In the genomic region with DNA sequence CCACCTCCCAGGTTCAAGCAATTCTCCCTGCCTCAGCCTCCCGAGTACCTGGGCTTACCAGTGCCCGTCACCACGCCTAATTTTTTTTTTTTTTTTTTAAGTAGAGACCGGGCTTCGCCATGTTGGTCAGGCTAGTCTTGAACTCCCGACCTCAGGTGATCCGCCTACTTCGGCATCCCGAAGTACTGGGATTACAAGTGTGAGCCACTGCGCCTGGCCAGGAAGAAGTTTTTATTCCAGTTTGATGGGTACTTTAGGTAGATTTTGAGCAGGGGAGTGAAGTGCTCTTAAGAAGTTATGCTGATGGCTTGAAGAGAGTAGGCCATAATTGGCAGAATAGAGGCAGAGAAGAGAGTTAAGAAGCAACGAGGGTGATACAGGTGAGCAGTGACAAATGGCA, we compare ENCODE assay signal across 1 cellular context.
TF ChIP-seq lines count a peak whose summit lies in the region.

No MANE protein-coding gene starts in this region.

TF ChIP-seq in HepG2, 621 proteins besides CTCF, POLR2A, EP300 and RAD21:
- TF ChIP-seq ZNF251 (CRISPR knock-in tag; IDR thresholded peaks at IDR 0.05) (no peak), ZNF430 (CRISPR knock-in tag; IDR thresholded peaks at IDR 0.05) (no peak), ZNF775 (CRISPR knock-in tag; IDR thresholded peaks at IDR 0.05; ENCODE audit: borderline replicate concordance) (no peak), ZNF83 (CRISPR knock-in tag; IDR thresholded peaks at IDR 0.05; ENCODE audit: borderline replicate concordance) (no peak), XRCC5 (optimal IDR thresholded peaks at IDR 0.05; ENCODE audit: low read length) (no peak), PPARG (CRISPR knock-in tag; conservative IDR thresholded peaks at IDR 0.05) (no peak), NBN (conservative IDR thresholded peaks at IDR 0.05) (no peak), NFIB (CRISPR knock-in tag; IDR thresholded peaks at IDR 0.05; ENCODE audit: borderline replicate concordance) (no peak), SP2 (CRISPR knock-in tag; IDR thresholded peaks at IDR 0.05) (no peak), NR2F1 (CRISPR knock-in tag; IDR thresholded peaks at IDR 0.05) (no peak), HMGA1 (CRISPR knock-in tag; conservative IDR thresholded peaks at IDR 0.05) (no peak)
- TF ChIP-seq, protein P1, sequence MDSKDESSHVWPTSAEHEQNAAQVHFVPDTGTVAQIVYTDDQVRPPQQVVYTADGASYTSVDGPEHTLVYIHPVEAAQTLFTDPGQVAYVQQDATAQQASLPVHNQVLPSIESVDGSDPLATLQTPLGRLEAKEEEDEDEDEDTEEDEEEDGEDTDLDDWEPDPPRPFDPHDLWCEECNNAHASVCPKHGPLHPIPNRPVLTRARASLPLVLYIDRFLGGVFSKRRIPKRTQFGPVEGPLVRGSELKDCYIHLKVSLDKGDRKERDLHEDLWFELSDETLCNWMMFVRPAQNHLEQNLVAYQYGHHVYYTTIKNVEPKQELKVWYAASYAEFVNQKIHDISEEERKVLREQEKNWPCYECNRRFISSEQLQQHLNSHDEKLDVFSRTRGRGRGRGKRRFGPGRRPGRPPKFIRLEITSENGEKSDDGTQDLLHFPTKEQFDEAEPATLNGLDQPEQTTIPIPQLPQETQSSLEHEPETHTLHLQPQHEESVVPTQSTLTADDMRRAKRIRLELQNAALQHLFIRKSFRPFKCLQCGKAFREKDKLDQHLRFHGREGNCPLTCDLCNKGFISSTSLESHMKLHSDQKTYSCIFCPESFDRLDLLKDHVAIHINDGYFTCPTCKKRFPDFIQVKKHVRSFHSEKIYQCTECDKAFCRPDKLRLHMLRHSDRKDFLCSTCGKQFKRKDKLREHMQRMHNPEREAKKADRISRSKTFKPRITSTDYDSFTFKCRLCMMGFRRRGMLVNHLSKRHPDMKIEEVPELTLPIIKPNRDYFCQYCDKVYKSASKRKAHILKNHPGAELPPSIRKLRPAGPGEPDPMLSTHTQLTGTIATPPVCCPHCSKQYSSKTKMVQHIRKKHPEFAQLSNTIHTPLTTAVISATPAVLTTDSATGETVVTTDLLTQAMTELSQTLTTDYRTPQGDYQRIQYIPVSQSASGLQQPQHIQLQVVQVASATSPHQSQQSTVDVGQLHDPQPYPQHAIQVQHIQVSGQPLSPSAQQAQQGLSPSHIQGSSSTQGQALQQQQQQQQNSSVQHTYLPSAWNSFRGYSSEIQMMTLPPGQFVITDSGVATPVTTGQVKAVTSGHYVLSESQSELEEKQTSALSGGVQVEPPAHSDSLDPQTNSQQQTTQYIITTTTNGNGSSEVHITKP (CRISPR knock-in tag; IDR thresholded peaks at IDR 0.05; ENCODE audit: low read depth) = no peak
- TF ChIP-seq, protein P2, sequence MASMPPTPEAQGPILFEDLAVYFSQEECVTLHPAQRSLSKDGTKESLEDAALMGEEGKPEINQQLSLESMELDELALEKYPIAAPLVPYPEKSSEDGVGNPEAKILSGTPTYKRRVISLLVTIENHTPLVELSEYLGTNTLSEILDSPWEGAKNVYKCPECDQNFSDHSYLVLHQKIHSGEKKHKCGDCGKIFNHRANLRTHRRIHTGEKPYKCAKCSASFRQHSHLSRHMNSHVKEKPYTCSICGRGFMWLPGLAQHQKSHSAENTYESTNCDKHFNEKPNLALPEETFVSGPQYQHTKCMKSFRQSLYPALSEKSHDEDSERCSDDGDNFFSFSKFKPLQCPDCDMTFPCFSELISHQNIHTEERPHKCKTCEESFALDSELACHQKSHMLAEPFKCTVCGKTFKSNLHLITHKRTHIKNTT (CRISPR knock-in tag; IDR thresholded peaks at IDR 0.05) = no peak
- TF ChIP-seq, protein P3, sequence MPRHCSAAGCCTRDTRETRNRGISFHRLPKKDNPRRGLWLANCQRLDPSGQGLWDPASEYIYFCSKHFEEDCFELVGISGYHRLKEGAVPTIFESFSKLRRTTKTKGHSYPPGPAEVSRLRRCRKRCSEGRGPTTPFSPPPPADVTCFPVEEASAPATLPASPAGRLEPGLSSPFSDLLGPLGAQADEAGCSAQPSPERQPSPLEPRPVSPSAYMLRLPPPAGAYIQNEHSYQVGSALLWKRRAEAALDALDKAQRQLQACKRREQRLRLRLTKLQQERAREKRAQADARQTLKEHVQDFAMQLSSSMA (CRISPR knock-in tag; IDR thresholded peaks at IDR 0.05) = no peak
- TF ChIP-seq, protein P4, sequence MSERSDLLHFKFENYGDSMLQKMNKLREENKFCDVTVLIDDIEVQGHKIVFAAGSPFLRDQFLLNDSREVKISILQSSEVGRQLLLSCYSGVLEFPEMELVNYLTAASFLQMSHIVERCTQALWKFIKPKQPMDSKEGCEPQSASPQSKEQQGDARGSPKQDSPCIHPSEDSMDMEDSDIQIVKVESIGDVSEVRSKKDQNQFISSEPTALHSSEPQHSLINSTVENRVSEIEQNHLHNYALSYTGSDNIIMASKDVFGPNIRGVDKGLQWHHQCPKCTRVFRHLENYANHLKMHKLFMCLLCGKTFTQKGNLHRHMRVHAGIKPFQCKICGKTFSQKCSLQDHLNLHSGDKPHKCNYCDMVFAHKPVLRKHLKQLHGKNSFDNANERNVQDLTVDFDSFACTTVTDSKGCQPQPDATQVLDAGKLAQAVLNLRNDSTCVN (CRISPR knock-in tag; IDR thresholded peaks at IDR 0.05; ENCODE audit: borderline replicate concordance) = no peak
- TF ChIP-seq, protein P5, sequence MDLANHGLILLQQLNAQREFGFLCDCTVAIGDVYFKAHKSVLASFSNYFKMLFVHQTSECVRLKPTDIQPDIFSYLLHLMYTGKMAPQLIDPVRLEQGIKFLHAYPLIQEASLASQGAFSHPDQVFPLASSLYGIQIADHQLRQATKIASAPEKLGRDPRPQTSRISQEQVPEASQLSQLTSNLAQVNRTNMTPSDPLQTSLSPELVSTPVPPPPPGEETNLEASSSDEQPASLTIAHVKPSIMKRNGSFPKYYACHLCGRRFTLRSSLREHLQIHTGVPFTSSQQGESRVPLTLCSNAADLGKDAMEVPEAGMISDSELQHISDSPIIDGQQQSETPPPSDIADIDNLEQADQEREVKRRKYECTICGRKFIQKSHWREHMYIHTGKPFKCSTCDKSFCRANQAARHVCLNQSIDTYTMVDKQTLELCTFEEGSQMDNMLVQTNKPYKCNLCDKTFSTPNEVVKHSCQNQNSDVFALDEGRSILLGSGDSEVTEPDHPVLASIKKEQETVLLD (CRISPR knock-in tag; IDR thresholded peaks at IDR 0.05; ENCODE audit: low read depth) = no peak
